Comparison of ENCODE assay signal across 8 cellular contexts in the genomic region with DNA sequence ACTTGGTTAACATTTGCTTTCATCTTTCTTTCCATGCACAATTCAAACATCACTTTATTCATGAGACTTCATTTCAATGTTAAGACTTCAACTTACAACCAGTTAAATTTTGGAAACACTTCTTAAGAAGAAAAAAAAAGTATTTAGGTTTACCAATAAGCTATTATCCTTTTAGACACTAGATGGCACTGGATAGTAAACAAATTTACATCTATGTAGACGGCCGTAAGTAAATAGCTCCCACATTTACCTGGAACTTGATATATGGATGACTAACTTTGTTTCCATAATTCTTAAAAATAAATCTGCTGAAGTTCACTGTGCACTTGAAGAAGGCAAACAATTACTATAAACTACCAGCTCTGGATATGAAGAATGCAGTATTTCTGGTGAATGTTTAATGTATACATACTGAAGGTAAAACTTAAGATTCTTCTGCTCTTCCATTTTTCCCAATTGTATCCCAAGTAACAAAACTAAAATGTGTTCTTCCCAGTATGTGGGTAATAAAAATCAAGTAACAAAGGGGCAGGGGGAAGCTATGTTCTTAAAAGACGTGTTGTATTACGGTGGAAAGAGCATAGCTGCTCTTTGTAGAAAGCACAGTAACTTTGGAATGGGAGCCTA.
DNase-seq lines count a peak whose midpoint lies in the region; ATAC-seq and TF ChIP-seq lines count a peak whose summit lies in the region.

No MANE protein-coding gene starts in this region.

- H3K9me3 ChIP-seq in Peyer's patch, result no peaks in the 10 kb centered on the region

- H3K4me1 Mint-ChIP-seq in T-helper 2 cell treated with Interferon-gamma antibody and Interleukin-4, amounts not matched to agents 5 μg/mL and 100 μg/mL, for 36 hours (ENCODE audit: low read depth), result no peaks in the 10 kb centered on the region

- H3K4me3 ChIP-seq in GM12864 (ENCODE audit: low read depth, low read length) (no peak overlapping the region), Peyer's patch (no peak overlapping the region), fibroblast of villous mesenchyme (ENCODE audit: low read depth, low read length) (no peak overlapping the region)

- TF ChIP-seq POLR2A in Peyer's patch (IDR thresholded peaks at IDR 0.05), result no peak

- no peak overlapping the region for H3K27ac Mint-ChIP-seq in T-helper 2 cell treated with Interferon-gamma antibody and Interleukin-4, amounts not matched to agents 5 μg/mL and 100 μg/mL, for 36 hours

- H3K4me1 ChIP-seq in Peyer's patch, result no peaks in the 10 kb centered on the region

- no peaks in the 10 kb centered on the region for H3K27me3 ChIP-seq in Peyer's patch

- H3K9me3 Mint-ChIP-seq in T-helper 2 cell treated with Interferon-gamma antibody and Interleukin-4, amounts not matched to agents 5 μg/mL and 100 μg/mL, for 36 hours, result no peaks in the 10 kb centered on the region

- H3K27me3 Mint-ChIP-seq in T-helper 2 cell treated with Interferon-gamma antibody and Interleukin-4, amounts not matched to agents 5 μg/mL and 100 μg/mL, for 36 hours (ENCODE audit: low read depth), result no peaks in the 10 kb centered on the region

- no peaks in the 10 kb centered on the region for H3K36me3 Mint-ChIP-seq in T-helper 2 cell treated with Interferon-gamma antibody and Interleukin-4, amounts not matched to agents 5 μg/mL and 100 μg/mL, for 36 hours (ENCODE audit: low read depth)

- no peak overlapping the region for H3K4me3 Mint-ChIP-seq in T-helper 2 cell treated with Interferon-gamma antibody and Interleukin-4, amounts not matched to agents 5 μg/mL and 100 μg/mL, for 36 hours

- peak; percentile 8 for DNase-seq in GM12864 (ENCODE audit: low read depth)
- no peak for DNase-seq in Peyer's patch
- DNase-seq in fibroblast of villous mesenchyme (ENCODE audit: low read depth), result peak; percentile 74
- DNase-seq in superior temporal gyrus (ENCODE audit: extremely low spot score), result peak; percentile 85
- no peak for DNase-seq in T-helper 2 cell treated with Interferon-gamma antibody and Interleukin-4, amounts not matched to agents 5 μg/mL and 100 μg/mL, for 36 hours (ENCODE audit: low spot score)
- DNase-seq in iPS-NIHi11 (ENCODE audit: low spot score), result no peak

- ATAC-seq in HG03432 (IDR thresholded peaks at IDR 0.05; ENCODE audit: unreplicated experiment) (peak; percentile 63), GM18909 (IDR thresholded peaks at IDR 0.05; ENCODE audit: poor library complexity, unreplicated experiment) (no peak)

- H3K27ac ChIP-seq in Peyer's patch, result no peak overlapping the region

- no peaks in the 10 kb centered on the region for H3K36me3 ChIP-seq in Peyer's patch

- TF ChIP-seq CTCF in GM12864 (IDR thresholded peaks at IDR 0.05; ENCODE audit: low read depth, low read length, missing control alignments), result peak; percentile 29
- TF ChIP-seq CTCF in Peyer's patch (IDR thresholded peaks at IDR 0.05), result peak in 5 of 6 experiments; percentile 4 to 64 (median 39)
- TF ChIP-seq CTCF in fibroblast of villous mesenchyme (IDR thresholded peaks at IDR 0.05; ENCODE audit: insufficient read depth, low read depth, low read length), result peak; percentile 48

Comparison
In these comparisons a context has a peak if more than half of its experiments do, and no peak if none do; other contexts are left out.
1. DNase-seq: peak in GM12864 (single experiment), fibroblast of villous mesenchyme (single experiment) and superior temporal gyrus (single experiment); none in Peyer's patch (0 of 3), T-helper 2 cell treated with Interferon-gamma antibody and Interleukin-4, amounts not matched to agents 5 μg/mL and 100 μg/mL, for 36 hours (single experiment) and iPS-NIHi11 (single experiment).
2. Peak in every context shown above with its lines, with median percentiles within 50 percentile points of each other: CTCF ChIP-seq.